Comparison of ENCODE assay signal across 11 cellular contexts in the genomic region with DNA sequence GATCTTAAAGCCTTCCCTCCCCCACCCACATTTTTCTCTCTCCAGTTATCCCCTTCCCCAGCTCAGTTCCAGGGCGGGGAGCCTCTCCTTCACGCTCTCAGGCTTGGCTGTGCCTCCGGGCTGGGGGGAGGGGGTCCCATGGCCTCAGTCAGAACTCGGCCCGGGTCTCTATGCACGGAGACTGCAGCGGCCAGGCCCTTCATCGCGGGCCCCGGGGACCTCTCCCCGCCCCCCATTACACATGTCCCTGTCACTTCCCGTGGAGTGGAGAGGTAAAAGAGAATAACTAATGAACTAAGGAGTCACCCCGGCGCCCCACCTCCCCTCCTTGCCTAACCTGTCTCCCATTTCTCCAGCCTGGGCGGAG. TPM values are rescaled to one million over a fixed set of nuclear protein-coding genes. Genes with fewer than 3 reads are reported as not detected.
A peak's percentile ranks its signal among the peaks of the same experiment; 100 is the strongest.
DNase-seq lines count a peak whose midpoint lies in the region; ATAC-seq and TF ChIP-seq lines count a peak whose summit lies in the region.
"Had no signal": no experiment of that assay in that cellular context is flagged by ENCODE, and none has a peak within 500 bp of the region (broad histone marks: within the 10 kb centered on the region; RNA-seq: fewer than 3 reads in every experiment).

No MANE protein-coding gene starts in this region.

- H3K9me3 Mint-ChIP-seq in CD4-positive, CD25-positive, alpha-beta regulatory T cell, result no peaks in the 10 kb centered on the region

- TF ChIP-seq CTCF in parathyroid adenoma (IDR thresholded peaks at IDR 0.05), result no peak

- peak overlapping the region in 3 of 4 donors; percentile 45 to 83 (median 48) for H3K4me3 Mint-ChIP-seq in CD4-positive, CD25-positive, alpha-beta regulatory T cell

- peaks cover 0 to 36% (median 4%) of the 10 kb centered on the region in 4 donors for H3K4me1 Mint-ChIP-seq in CD4-positive, CD25-positive, alpha-beta regulatory T cell

- H3K79me2 ChIP-seq in parathyroid adenoma, result no peaks in the 10 kb centered on the region

- ATAC-seq in CD4-positive, CD25-positive, alpha-beta regulatory T cell (ENCODE audit: low read depth in 2 of 2), result no peak
- ATAC-seq in GM18498 (IDR thresholded peaks at IDR 0.05; ENCODE audit: unreplicated experiment) (no peak), HG03108 (IDR thresholded peaks at IDR 0.05; ENCODE audit: unreplicated experiment) (no peak)

- H2AFZ ChIP-seq in parathyroid adenoma, result no peak overlapping the region

- peaks cover 5% of the 10 kb centered on the region for H3K36me3 Mint-ChIP-seq in CD4-positive, CD25-positive, alpha-beta regulatory T cell

- WGBS in HUES64, result 5% methylated on average over 4 of the region's 15 CpGs
- 5 to 11% methylated on average over 3 to 15 of the region's 15 CpGs for WGBS in ectodermal cell, 2 experiments

- H3K27me3 Mint-ChIP-seq in CD4-positive, CD25-positive, alpha-beta regulatory T cell, result no peaks in the 10 kb centered on the region

- H3K4me3 ChIP-seq in CD4-positive, CD25-positive, alpha-beta regulatory T cell (ENCODE audit: low read depth, low read length), result no peak overlapping the region
- H3K4me3 ChIP-seq in HUES64 (ENCODE audit: low read length) (peak overlapping the region; percentile 67), ectodermal cell (ENCODE audit: insufficient read depth, low read depth, low read length) (peak overlapping the region; percentile 45), parathyroid adenoma (ENCODE audit: low read depth, low read length) (no peak overlapping the region)
- H3K4me3 ChIP-seq: lung had no signal

- H3K27me3 ChIP-seq in CD4-positive, CD25-positive, alpha-beta regulatory T cell (ENCODE audit: control insufficient read depth, insufficient read depth, low read length), result no peaks in the 10 kb centered on the region
- H3K27me3 ChIP-seq in HUES64 (ENCODE audit: insufficient read depth, low read length), result no peaks in the 10 kb centered on the region
- H3K27me3 ChIP-seq in ectodermal cell (ENCODE audit: control insufficient read depth, insufficient read depth, low read length, poor library complexity, severe bottlenecking), result no peaks in the 10 kb centered on the region
- no peaks in the 10 kb centered on the region for H3K27me3 ChIP-seq in parathyroid adenoma (ENCODE audit: control insufficient read depth, insufficient read depth, low read length)

- H3K4me1 ChIP-seq in CD4-positive, CD25-positive, alpha-beta regulatory T cell (ENCODE audit: control insufficient read depth, insufficient read depth, low read length, poor library complexity, severe bottlenecking), result peaks cover 13% of the 10 kb centered on the region
- H3K4me1 ChIP-seq in HUES64 (ENCODE audit: insufficient read depth, low read length), result no peaks in the 10 kb centered on the region; the same call in 1 of the 2 replicates
- peaks cover 12% of the 10 kb centered on the region for H3K4me1 ChIP-seq in ectodermal cell (ENCODE audit: control insufficient read depth, insufficient read depth, low read length)
- no peaks in the 10 kb centered on the region for H3K4me1 ChIP-seq in parathyroid adenoma

- H3K27ac Mint-ChIP-seq in CD4-positive, CD25-positive, alpha-beta regulatory T cell, result no peak overlapping the region

- H3K9ac ChIP-seq in HUES64 (ENCODE audit: low read depth, low read length) (no peak overlapping the region), parathyroid adenoma (no peak overlapping the region)

- no peaks in the 10 kb centered on the region for H3K9me3 ChIP-seq in CD4-positive, CD25-positive, alpha-beta regulatory T cell (ENCODE audit: control insufficient read depth in 2 of 2, low read length in 2 of 2)
- no peaks in the 10 kb centered on the region for H3K9me3 ChIP-seq in HUES64 (ENCODE audit: insufficient read depth, low read depth, low read length)
- no peaks in the 10 kb centered on the region for H3K9me3 ChIP-seq in ectodermal cell (ENCODE audit: control insufficient read depth, low read length)
- no peaks in the 10 kb centered on the region for H3K9me3 ChIP-seq in parathyroid adenoma (ENCODE audit: control insufficient read depth, low read length)

- H3K27ac ChIP-seq in CD4-positive, CD25-positive, alpha-beta regulatory T cell (ENCODE audit: insufficient read depth, low read length, poor library complexity, severe bottlenecking), result no peak overlapping the region
- H3K27ac ChIP-seq in HUES64 (ENCODE audit: low read depth, low read length), result peak overlapping the region; percentile 18; the same call in 1 of the 2 replicates
- peak overlapping the region; percentile 36 for H3K27ac ChIP-seq in ectodermal cell (ENCODE audit: insufficient read depth, low read depth, low read length, poor library complexity, severe bottlenecking)
- H3K27ac ChIP-seq in parathyroid adenoma, result peak overlapping the region; percentile 82

- no peak overlapping the region for H3K4me2 ChIP-seq in parathyroid adenoma (ENCODE audit: low read length)

- no peak for DNase-seq in CD4-positive, CD25-positive, alpha-beta regulatory T cell
- DNase-seq in NCI-H510A treated with DMSO at 0.1 percent for 48 hours (lab: John Stamatoyannopoulos, UW) (no peak), NCI-H187 treated with DMSO at 0.1 percent for 48 hours (lab: John Stamatoyannopoulos, UW) (no peak)
- DNase-seq: stimulated activated CD4-positive, alpha-beta T cell treated with anti-CD3 and anti-CD28 coated beads, Interleukin-15, amount 100 ng/mL, for 24 hours had no signal

- H3K36me3 ChIP-seq in CD4-positive, CD25-positive, alpha-beta regulatory T cell (ENCODE audit: control insufficient read depth, insufficient read depth, low read length), result peaks cover 7% of the 10 kb centered on the region
- H3K36me3 ChIP-seq in HUES64 (ENCODE audit: insufficient read depth, low read length) (0 out of 2 replicates have a peak, but pooled peaks cover 11% of the 10 kb centered on the region), ectodermal cell (ENCODE audit: control insufficient read depth, insufficient read depth, low read length) (no peaks in the 10 kb centered on the region), parathyroid adenoma (ENCODE audit: control insufficient read depth, insufficient read depth, low read length) (no peaks in the 10 kb centered on the region)

RNA-seq across cellular contexts. Expression of gene PRICKLE3, which starts 0.8 kb away (rescaled TPM):
- total RNA-seq in CD4-positive, CD25-positive, alpha-beta regulatory T cell, result 7.3 TPM
- polyA plus RNA-seq in CD4-positive, CD25-positive, alpha-beta regulatory T cell, result 1 to 10 TPM; 2.7 to 4.7 (median 3.5) TPM
- 5.7 TPM for polyA plus RNA-seq in HUES64 (2013, experiment 1 of 2)
- 5.5 TPM for polyA plus RNA-seq in HUES64 (2013, experiment 2 of 2)
- 7.9 TPM for polyA plus RNA-seq in ectodermal cell (2013, experiment 1 of 4)
- 7.3 TPM for polyA plus RNA-seq in ectodermal cell (2013, experiment 2 of 4)
- polyA plus RNA-seq in ectodermal cell (2013, experiment 3 of 4), result 7.7 TPM
- 8.5 TPM for polyA plus RNA-seq in ectodermal cell (2013, experiment 4 of 4)

RNA-seq across cellular contexts. Expression of gene SYP, which starts 13.0 kb away (rescaled TPM):
- 1.3 TPM for total RNA-seq in CD4-positive, CD25-positive, alpha-beta regulatory T cell
- under 1 TPM; 0.67 to 0.95 (median 0.84) TPM for polyA plus RNA-seq in CD4-positive, CD25-positive, alpha-beta regulatory T cell
- polyA plus RNA-seq in HUES64 (2013, experiment 1 of 2), result 3.6 TPM
- 3.9 TPM for polyA plus RNA-seq in HUES64 (2013, experiment 2 of 2)
- 1.3 TPM for polyA plus RNA-seq in ectodermal cell (2013, experiment 1 of 4)
- polyA plus RNA-seq in ectodermal cell (2013, experiment 2 of 4), result 0.69 TPM
- 0.80 TPM for polyA plus RNA-seq in ectodermal cell (2013, experiment 3 of 4)
- polyA plus RNA-seq in ectodermal cell (2013, experiment 4 of 4), result 1.7 TPM

RNA-seq across cellular contexts. Expression of gene PLP2, which starts 15.3 kb away (rescaled TPM):
- total RNA-seq in CD4-positive, CD25-positive, alpha-beta regulatory T cell, result 141 TPM
- 100 to 1,000 TPM; 222 to 354 (median 242) TPM for polyA plus RNA-seq in CD4-positive, CD25-positive, alpha-beta regulatory T cell
- polyA plus RNA-seq in HUES64 (2013, experiment 1 of 2), result 2.8 TPM
- polyA plus RNA-seq in HUES64 (2013, experiment 2 of 2), result 3.8 TPM
- polyA plus RNA-seq in ectodermal cell (2013, experiment 1 of 4), result 2.4 TPM
- 2.4 TPM for polyA plus RNA-seq in ectodermal cell (2013, experiment 2 of 4)
- 2.9 TPM for polyA plus RNA-seq in ectodermal cell (2013, experiment 3 of 4)
- 3.0 TPM for polyA plus RNA-seq in ectodermal cell (2013, experiment 4 of 4)

RNA-seq across cellular contexts. Expression of gene MAGIX, which starts 24.5 kb away (rescaled TPM):
- 0.57 TPM for total RNA-seq in CD4-positive, CD25-positive, alpha-beta regulatory T cell
- 1 to 10 TPM in 1 of 4 donors, under 1 TPM in 3; 0.49 to 1.0 (median 0.62) TPM for polyA plus RNA-seq in CD4-positive, CD25-positive, alpha-beta regulatory T cell
- polyA plus RNA-seq in HUES64 (2013, experiment 1 of 2), result 0.20 TPM
- 0.57 TPM for polyA plus RNA-seq in HUES64 (2013, experiment 2 of 2)
- 1.1 TPM for polyA plus RNA-seq in ectodermal cell (2013, experiment 1 of 4)
- 0.71 TPM for polyA plus RNA-seq in ectodermal cell (2013, experiment 2 of 4)
- 0.64 TPM for polyA plus RNA-seq in ectodermal cell (2013, experiment 3 of 4)
- 0.57 TPM for polyA plus RNA-seq in ectodermal cell (2013, experiment 4 of 4)

RNA-seq across cellular contexts. Expression of gene CACNA1F, which starts 46.1 kb away (rescaled TPM):
- 0.69 TPM for total RNA-seq in CD4-positive, CD25-positive, alpha-beta regulatory T cell
- polyA plus RNA-seq in CD4-positive, CD25-positive, alpha-beta regulatory T cell, result not detected
- 0.15 TPM for polyA plus RNA-seq in HUES64 (2013, experiment 1 of 2)
- 0.19 TPM for polyA plus RNA-seq in HUES64 (2013, experiment 2 of 2)
- 0.98 TPM for polyA plus RNA-seq in ectodermal cell (2013, experiment 1 of 4)
- 1.5 TPM for polyA plus RNA-seq in ectodermal cell (2013, experiment 2 of 4)
- polyA plus RNA-seq in ectodermal cell (2013, experiment 3 of 4), result 1.7 TPM
- polyA plus RNA-seq in ectodermal cell (2013, experiment 4 of 4), result 1.3 TPM
- total RNA-seq: temporal lobe had no signal

Comparison
In these comparisons a context has a peak if more than half of its experiments do, and no peak if none do; other contexts are left out.
1. H3K4me3 ChIP-seq: peak in HUES64 (single experiment) and ectodermal cell (single experiment); none in CD4-positive, CD25-positive, alpha-beta regulatory T cell (single experiment) and parathyroid adenoma (single experiment).